ENCODE assay signal across 1 cellular context in the genomic region with DNA sequence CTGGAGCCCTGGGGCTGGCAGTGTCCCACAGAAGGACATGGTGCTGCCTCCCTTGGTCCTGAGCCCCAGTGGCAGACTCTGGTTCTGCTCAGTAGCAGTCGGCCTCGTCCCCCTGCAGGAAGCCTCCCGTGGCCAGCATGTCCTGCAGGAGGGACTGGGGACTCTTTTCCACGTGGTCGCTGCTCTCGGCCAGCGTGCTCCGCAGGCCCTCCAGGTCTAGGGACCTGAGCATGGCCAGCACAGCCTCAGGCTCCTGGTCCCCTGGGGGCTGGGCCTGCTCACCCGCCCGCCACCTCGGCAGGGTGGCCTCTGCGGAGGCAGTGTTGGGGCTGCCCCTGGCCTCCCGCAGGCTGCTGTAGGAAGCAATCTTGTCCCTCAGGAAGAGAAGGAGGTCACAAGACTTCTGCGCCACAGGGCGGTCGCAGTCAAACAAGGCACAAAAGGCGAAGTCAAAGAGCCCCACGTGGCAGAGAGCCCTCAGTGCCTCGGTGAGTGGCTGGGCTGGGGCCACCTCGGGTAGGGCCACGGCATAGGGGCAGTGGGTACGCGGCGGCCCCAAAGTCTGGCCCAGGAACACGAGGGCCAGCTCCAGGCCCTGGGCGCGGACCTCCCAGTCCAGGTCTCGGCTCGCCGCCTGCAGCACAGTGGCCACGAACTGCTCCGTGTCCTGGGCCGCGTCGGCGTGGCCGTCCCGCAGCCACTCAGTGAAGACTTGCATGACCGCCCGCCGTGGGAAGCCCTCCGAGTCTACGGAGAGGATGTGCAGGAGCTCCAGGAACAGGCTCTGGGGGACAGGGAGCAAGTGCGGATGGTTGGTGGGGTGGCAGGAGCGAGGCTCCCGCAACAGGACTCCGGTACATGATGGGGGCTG.
TF ChIP-seq lines count a peak whose summit lies in the region.

No MANE protein-coding gene starts in this region.

TF ChIP-seq in SK-N-SH treated with all-trans-retinoic acid at 6 μM for 48 hours, 23 proteins besides CTCF, POLR2A, EP300 and RAD21 (continued from another document):
- TF ChIP-seq, protein P1, sequence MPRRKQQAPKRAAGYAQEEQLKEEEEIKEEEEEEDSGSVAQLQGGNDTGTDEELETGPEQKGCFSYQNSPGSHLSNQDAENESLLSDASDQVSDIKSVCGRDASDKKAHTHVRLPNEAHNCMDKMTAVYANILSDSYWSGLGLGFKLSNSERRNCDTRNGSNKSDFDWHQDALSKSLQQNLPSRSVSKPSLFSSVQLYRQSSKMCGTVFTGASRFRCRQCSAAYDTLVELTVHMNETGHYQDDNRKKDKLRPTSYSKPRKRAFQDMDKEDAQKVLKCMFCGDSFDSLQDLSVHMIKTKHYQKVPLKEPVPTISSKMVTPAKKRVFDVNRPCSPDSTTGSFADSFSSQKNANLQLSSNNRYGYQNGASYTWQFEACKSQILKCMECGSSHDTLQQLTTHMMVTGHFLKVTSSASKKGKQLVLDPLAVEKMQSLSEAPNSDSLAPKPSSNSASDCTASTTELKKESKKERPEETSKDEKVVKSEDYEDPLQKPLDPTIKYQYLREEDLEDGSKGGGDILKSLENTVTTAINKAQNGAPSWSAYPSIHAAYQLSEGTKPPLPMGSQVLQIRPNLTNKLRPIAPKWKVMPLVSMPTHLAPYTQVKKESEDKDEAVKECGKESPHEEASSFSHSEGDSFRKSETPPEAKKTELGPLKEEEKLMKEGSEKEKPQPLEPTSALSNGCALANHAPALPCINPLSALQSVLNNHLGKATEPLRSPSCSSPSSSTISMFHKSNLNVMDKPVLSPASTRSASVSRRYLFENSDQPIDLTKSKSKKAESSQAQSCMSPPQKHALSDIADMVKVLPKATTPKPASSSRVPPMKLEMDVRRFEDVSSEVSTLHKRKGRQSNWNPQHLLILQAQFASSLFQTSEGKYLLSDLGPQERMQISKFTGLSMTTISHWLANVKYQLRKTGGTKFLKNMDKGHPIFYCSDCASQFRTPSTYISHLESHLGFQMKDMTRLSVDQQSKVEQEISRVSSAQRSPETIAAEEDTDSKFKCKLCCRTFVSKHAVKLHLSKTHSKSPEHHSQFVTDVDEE (CRISPR knock-in tag; IDR thresholded peaks at IDR 0.05) = no peak
- TF ChIP-seq ZNF565 (CRISPR knock-in tag; conservative IDR thresholded peaks at IDR 0.05; ENCODE audit: low read depth) (no peak), POU6F1 (CRISPR knock-in tag; IDR thresholded peaks at IDR 0.05; ENCODE audit: borderline replicate concordance, low read depth) (no peak), ZC3H10 (CRISPR knock-in tag; IDR thresholded peaks at IDR 0.05) (no peak), ZNF70 (CRISPR knock-in tag; IDR thresholded peaks at IDR 0.05) (no peak), ESRRG (CRISPR knock-in tag; IDR thresholded peaks at IDR 0.05) (no peak), TCF4 (CRISPR knock-in tag; IDR thresholded peaks at IDR 0.05; ENCODE audit: borderline replicate concordance) (no peak)
